ENCODE assay signal across 29 cellular contexts in genomic region chr18:46722051-46722450, GRCh38. TPM values are rescaled to one million over a fixed set of nuclear protein-coding genes. Genes with fewer than 3 reads are reported as not detected.
"Had no signal": no experiment of that assay in that cellular context is flagged by ENCODE, and none has a peak within 500 bp of the region (broad histone marks: within the 10 kb centered on the region; RNA-seq: fewer than 3 reads in every experiment).

No MANE protein-coding gene starts in this region.

- H3K36me3 Mint-ChIP-seq: naive thymus-derived CD4-positive, alpha-beta T cell; natural killer cell; neural progenitor cell; stimulated activated memory B cell treated with anti-CD40 and anti-IgM and Interleukin-4, amounts not matched to agents 10 μg/mL and 1 μg/mL and 100 μg/mL, for 72 hours; type B pancreatic cell had no signal

- H3K27ac Mint-ChIP-seq: naive thymus-derived CD4-positive, alpha-beta T cell; natural killer cell; neural progenitor cell; stimulated activated memory B cell treated with anti-CD40 and anti-IgM and Interleukin-4, amounts not matched to agents 10 μg/mL and 1 μg/mL and 100 μg/mL, for 72 hours; stimulated activated naive CD8-positive, alpha-beta T cell treated with anti-CD3 and anti-CD28 coated beads, Interleukin-15, amount 100 ng/mL, for 72 hours; type B pancreatic cell had no signal

- H3K4me1 Mint-ChIP-seq: natural killer cell; stimulated activated memory B cell treated with anti-CD40 and anti-IgM and Interleukin-4, amounts not matched to agents 10 μg/mL and 1 μg/mL and 100 μg/mL, for 72 hours; stimulated activated naive CD8-positive, alpha-beta T cell treated with anti-CD3 and anti-CD28 coated beads, Interleukin-15, amount 100 ng/mL, for 72 hours had no signal

- H3K27me3 ChIP-seq: neural progenitor cell, ovary, right lobe of liver, sigmoid colon, suprapubic skin, testis, tibial artery, transverse colon, upper lobe of right lung, uterus had no signal

- H3K9me3 ChIP-seq: ovary, prostate gland, right lobe of liver, sigmoid colon, suprapubic skin, testis, tibial artery, transverse colon, upper lobe of right lung, uterus had no signal

- H3K4me3 Mint-ChIP-seq: naive thymus-derived CD4-positive, alpha-beta T cell; natural killer cell; nephron; neural progenitor cell; stimulated activated memory B cell treated with anti-CD40 and anti-IgM and Interleukin-4, amounts not matched to agents 10 μg/mL and 1 μg/mL and 100 μg/mL, for 72 hours; stimulated activated naive CD8-positive, alpha-beta T cell treated with anti-CD3 and anti-CD28 coated beads, Interleukin-15, amount 100 ng/mL, for 72 hours; type B pancreatic cell had no signal

- H3K36me3 ChIP-seq: neural progenitor cell, ovary, prostate gland, right lobe of liver, sigmoid colon, suprapubic skin, tibial artery, transverse colon, upper lobe of right lung, uterus had no signal

- H3K4me3 ChIP-seq: neural progenitor cell, ovary, prostate gland, right lobe of liver, sigmoid colon, suprapubic skin, testis, tibial artery, transverse colon, upper lobe of right lung, uterus had no signal

- H3K4me1 ChIP-seq: neural progenitor cell, prostate gland, right lobe of liver, transverse colon, uterus had no signal

- H3K9me3 Mint-ChIP-seq: natural killer cell; nephron; neural progenitor cell; stimulated activated memory B cell treated with anti-CD40 and anti-IgM and Interleukin-4, amounts not matched to agents 10 μg/mL and 1 μg/mL and 100 μg/mL, for 72 hours; stimulated activated naive CD8-positive, alpha-beta T cell treated with anti-CD3 and anti-CD28 coated beads, Interleukin-15, amount 100 ng/mL, for 72 hours; type B pancreatic cell had no signal

- ATAC-seq: naive thymus-derived CD4-positive, alpha-beta T cell; right cardiac atrium; right lobe of liver; stimulated activated memory B cell treated with anti-CD40 and anti-IgM and Interleukin-4, amounts not matched to agents 10 μg/mL and 1 μg/mL and 100 μg/mL, for 72 hours; stimulated activated naive CD8-positive, alpha-beta T cell treated with anti-CD3 and anti-CD28 coated beads, Interleukin-15, amount 100 ng/mL, for 72 hours; stimulated activated naive CD8-positive, alpha-beta T cell treated with anti-CD3 and anti-CD28 coated beads, Interleukin-15, Interleukin-2, amounts not matched to agents 100 U/mL and 50 U/mL, for 24 hours had no signal

- H3K27ac ChIP-seq: neural progenitor cell, ovary, parathyroid adenoma, prostate gland, right lobe of liver, sigmoid colon, suprapubic skin, testis, tibial artery, transverse colon, upper lobe of right lung, uterus had no signal

- DNase-seq: naive thymus-derived CD4-positive, alpha-beta T cell; natural killer cell; occipital lobe; ovary; retina; right cardiac atrium; right lobe of liver; sigmoid colon; small intestine; stimulated activated CD4-positive, alpha-beta T cell treated with anti-CD3 and anti-CD28 coated beads, Interleukin-15, amount 100 ng/mL, for 24 hours; stimulated activated CD4-positive, alpha-beta T cell treated with anti-CD3 and anti-CD28 coated beads, Interleukin-2, amount 100 ng/mL, for 24 hours; stimulated activated CD4-positive, alpha-beta T cell treated with anti-CD3 and anti-CD28 coated beads, Interleukin-2, amount 100 ng/mL, for 48 hours; stimulated activated CD4-positive, alpha-beta T cell treated with anti-CD3 and anti-CD28 coated beads, Interleukin-4, amount 100 ng/mL, for 24 hours; stimulated activated naive CD4-positive, alpha-beta T cell; stimulated activated naive CD8-positive, alpha-beta T cell treated with anti-CD3 and anti-CD28 coated beads, Interleukin-15, amount 100 ng/mL, for 72 hours; stimulated activated naive CD8-positive, alpha-beta T cell treated with anti-CD3 and anti-CD28 coated beads, Interleukin-15, Interleukin-2, amounts not matched to agents 100 U/mL and 50 U/mL, for 24 hours; testis; tibial artery; transverse colon; upper lobe of right lung; uterus had no signal

RNA-seq across cellular contexts. Expression of gene ST8SIA5, which starts 34.8 kb away (rescaled TPM):
- total RNA-seq: pulmonary artery endothelial cell, suprapubic skin, upper lobe of right lung had no signal
